Comparison of ENCODE assay signal across 13 cellular contexts in genomic region chr1:9449106-9449627, GRCh38.
DNase-seq lines count a peak whose midpoint lies in the region; ATAC-seq, FAIRE-seq and TF ChIP-seq lines count a peak whose summit lies in the region.
"Had no signal": no experiment of that assay in that cellular context is flagged by ENCODE, and none has a peak within 500 bp of the region (broad histone marks: within the 10 kb centered on the region; RNA-seq: fewer than 3 reads in every experiment).

No MANE protein-coding gene starts in this region.

- H2AFZ ChIP-seq in mammary epithelial cell (ENCODE audit: low read depth, low read length) (peak overlapping the region; percentile 28), keratinocyte (ENCODE audit: control insufficient read depth, low read length) (peak overlapping the region; percentile 21)

- TF ChIP-seq CTCF in mammary epithelial cell (conservative IDR thresholded peaks at IDR 0.05 in 1 of 2, IDR thresholded peaks at IDR 0.05 in 1 of 2; ENCODE audit: extremely low read depth in 1 of 2, insufficient read depth in 1 of 2, low read depth in 1 of 2, low read length in 2 of 2) = peak in 1 of 2 donors; percentile 6
- no peak for TF ChIP-seq CTCF in keratinocyte (optimal IDR thresholded peaks at IDR 0.05 in 1 of 3, IDR thresholded peaks at IDR 0.05 in 1 of 3, conservative IDR thresholded peaks at IDR 0.05 in 1 of 3; ENCODE audit: extremely low read depth in 1 of 3, insufficient read depth in 2 of 3, low read length in 3 of 3)

- in situ Hi-C loops in mammary epithelial cell (cut with MboI; ENCODE audit: low sequenced_read_pairs in 2 of 2) = no loop called here

- H3K36me3 ChIP-seq in H7 (replicated peaks; ENCODE audit: control insufficient read depth, insufficient read depth, low read length) (no peaks in the 10 kb centered on the region), mammary epithelial cell (ENCODE audit: insufficient read depth, low read length) (no peaks in the 10 kb centered on the region), keratinocyte (ENCODE audit: control insufficient read depth in 2 of 2, extremely low read depth in 1 of 2, insufficient read depth in 2 of 2, low read length in 2 of 2) (no peaks in the 10 kb centered on the region), subcutaneous abdominal adipose tissue (ENCODE audit: control insufficient read depth in 5 of 5, insufficient read depth in 5 of 5, low read length in 5 of 5) (no peaks in the 10 kb centered on the region)

- H3K9me3 ChIP-seq in mammary epithelial cell (replicated peaks; ENCODE audit: insufficient read depth, low read length) = no peaks in the 10 kb centered on the region
- H3K9me3 ChIP-seq in keratinocyte (ENCODE audit: control insufficient read depth, low read depth, low read length) = no peaks in the 10 kb centered on the region
- no peaks in the 10 kb centered on the region for H3K9me3 ChIP-seq in subcutaneous abdominal adipose tissue (ENCODE audit: control insufficient read depth in 5 of 5, low read length in 5 of 5)

- DNase-seq in H7 = peak; percentile 46
- DNase-seq in mammary epithelial cell = peak; percentile 17
- DNase-seq in keratinocyte (ENCODE audit: low read depth, low spot score) = no peak
- no peak for DNase-seq in left lobe of liver (ENCODE audit: low spot score)
- DNase-seq in NCI-H446 treated with DMSO at 0.1 percent for 48 hours (lab: John Stamatoyannopoulos, UW) = no peak
- no peak for DNase-seq in T-helper 9 cell
- no peak for DNase-seq in NCI-H1105 (lab: John Stamatoyannopoulos, UW)
- DNase-seq: activated CD4-positive, alpha-beta memory T cell treated with anti-CD3 and anti-CD28 coated beads, Interleukin-2, amount 10 ng/mL, durations not matched to agents 7 days and 5 days; DMS53; foreskin keratinocyte; HFFc6; NCI-H1694 had no signal

- H3K4me2 ChIP-seq in mammary epithelial cell (ENCODE audit: insufficient read depth, low read depth, low read length) (no peak overlapping the region), keratinocyte (ENCODE audit: control insufficient read depth, extremely low read depth, insufficient read depth, low read depth, low read length) (peak overlapping the region; percentile 49)

- dilution Hi-C loops in mammary epithelial cell (cut with HindIII; ENCODE audit: low sequenced_read_pairs) (no loop called here), keratinocyte (cut with MboI; ENCODE audit: extremely low pct_ligation_motif_present, low sequenced_read_pairs) (no loop called here)

- H3K4me1 ChIP-seq in mammary epithelial cell (ENCODE audit: insufficient read depth, low read length) (peaks cover 33% of the 10 kb centered on the region), keratinocyte (ENCODE audit: control insufficient read depth, extremely low read depth, insufficient read depth, low read length) (peaks cover 28% of the 10 kb centered on the region), subcutaneous abdominal adipose tissue (ENCODE audit: control insufficient read depth in 5 of 5, insufficient read depth in 5 of 5, low read length in 5 of 5) (peaks cover 9 to 38% (median 35%) of the 10 kb centered on the region in 5 donors)

- intact Hi-C loops in mammary epithelial cell (cut with micrococcal nuclease) = no loop called here

- H4K20me1 ChIP-seq in mammary epithelial cell (ENCODE audit: insufficient read depth, low read length) (no peaks in the 10 kb centered on the region), keratinocyte (ENCODE audit: control insufficient read depth, extremely low read depth, insufficient read depth, low read length) (no peaks in the 10 kb centered on the region)

- H3K4me3 ChIP-seq in H7 (ENCODE audit: insufficient read depth, low read depth, low read length) (no peak overlapping the region), mammary epithelial cell (replicated peaks in 1 of 3; ENCODE audit: insufficient read depth in 1 of 3, low read depth in 2 of 3, low read length in 3 of 3) (no peak overlapping the region), keratinocyte (ENCODE audit: control insufficient read depth in 2 of 3, extremely low read depth in 1 of 3, insufficient read depth in 2 of 3, low read depth in 1 of 3, low read length in 3 of 3) (no peak overlapping the region), subcutaneous abdominal adipose tissue (ENCODE audit: low read depth in 1 of 5, low read length in 5 of 5) (no peak overlapping the region)

- BruUV-seq in mammary epithelial cell (replicated peaks; lab: Mats Ljungman, UMichigan) = no TSS peak

- FAIRE-seq in keratinocyte (lab: Jason Lieb, UNC) = peak; percentile 63

- H3K27ac ChIP-seq in mammary epithelial cell (ENCODE audit: insufficient read depth, low read depth, low read length) = no peak overlapping the region
- no peak overlapping the region for H3K27ac ChIP-seq in keratinocyte (ENCODE audit: control insufficient read depth, insufficient read depth, low read length)
- H3K27ac ChIP-seq in subcutaneous abdominal adipose tissue (ENCODE audit: low read depth, low read length) = peak overlapping the region; percentile 29
- H3K27ac ChIP-seq: foreskin keratinocyte had no signal

- H3K79me2 ChIP-seq in mammary epithelial cell (ENCODE audit: insufficient read depth, low read length) = no peaks in the 10 kb centered on the region
- no peaks in the 10 kb centered on the region for H3K79me2 ChIP-seq in keratinocyte (ENCODE audit: control insufficient read depth, insufficient read depth, low read length)

- no peaks in the 10 kb centered on the region for H3K27me3 ChIP-seq in H7 (ENCODE audit: control insufficient read depth, insufficient read depth, low read length)
- no peaks in the 10 kb centered on the region for H3K27me3 ChIP-seq in mammary epithelial cell (ENCODE audit: insufficient read depth, low read length)
- no peaks in the 10 kb centered on the region for H3K27me3 ChIP-seq in keratinocyte (ENCODE audit: control insufficient read depth, extremely low read depth, insufficient read depth, low read length)
- H3K27me3 ChIP-seq in subcutaneous abdominal adipose tissue (ENCODE audit: control insufficient read depth in 5 of 5, insufficient read depth in 4 of 5, low read length in 5 of 5) = no peaks in the 10 kb centered on the region
- H3K27me3 ChIP-seq: foreskin keratinocyte had no signal

- no peak for ATAC-seq in left lobe of liver

- WGBS in mammary epithelial cell (ENCODE audit: low coverage, missing lambda C conversion rate) = 0% methylated on average over 2 of the region's 10 CpGs

- no peaks in the 10 kb centered on the region for H3K9me1 ChIP-seq in keratinocyte (ENCODE audit: control insufficient read depth, extremely low read depth, insufficient read depth, low read length)

- no peak overlapping the region for H3K9ac ChIP-seq in mammary epithelial cell (ENCODE audit: insufficient read depth, low read length)
- H3K9ac ChIP-seq in keratinocyte (ENCODE audit: control insufficient read depth, extremely low read depth, insufficient read depth, low read length) = no peak overlapping the region
- no peak overlapping the region for H3K9ac ChIP-seq in subcutaneous abdominal adipose tissue (ENCODE audit: low read length in 5 of 5)

- CTCF ChIA-PET in mammary epithelial cell (lab: Charles Lee; ENCODE audit: low non-redundant PET) = no interaction called here

Comparison
In these comparisons a context has a peak if more than half of its experiments do, and no peak if none do; other contexts are left out.
1. DNase-seq: peak in H7 (single experiment) and mammary epithelial cell (single experiment); none in keratinocyte (single experiment), left lobe of liver (single experiment), NCI-H446 treated with DMSO at 0.1 percent for 48 hours (single experiment), T-helper 9 cell (single experiment) and NCI-H1105 (single experiment).